ENCODE assay signal across 18 cellular contexts in genomic region chr10:21747809-21748208, GRCh38.
"Had no signal": no experiment of that assay in that cellular context is flagged by ENCODE, and none has a peak within 500 bp of the region (broad histone marks: within the 10 kb centered on the region; RNA-seq: fewer than 3 reads in every experiment).

No MANE protein-coding gene starts in this region.

- H3K27ac ChIP-seq: heart right ventricle, left lung, pancreas, thoracic aorta had no signal

- H3K27me3 ChIP-seq: heart right ventricle, left lung, pancreas had no signal

- H3K9me3 Mint-ChIP-seq: activated B cell treated with CpG ODN at 0.5 μM for 24 hours; activated CD4-positive, alpha-beta T cell treated with anti-CD3 and anti-CD28 coated beads, Interleukin-2, amount 10 ng/mL, durations not matched to agents 7 days and 5 days; activated naive CD8-positive, alpha-beta T cell treated with anti-CD3 and anti-CD28 coated beads for 36 hours; activated T-cell treated with anti-CD3 and anti-CD28 coated beads, Interleukin-2, amount 50 U/mL, for 4 hours; stimulated activated naive CD8-positive, alpha-beta T cell treated with anti-CD3 and anti-CD28 coated beads, Interleukin-15, amount 100 ng/mL, for 72 hours; T-helper 1 cell treated with Interleukin-12 subunit alpha and Interleukin-12 subunit beta and Interleukin-4 antibody, amounts not matched to agents 30 μg/mL and 1 μg/mL, for 36 hours had no signal

- H3K4me3 Mint-ChIP-seq: activated B cell treated with CpG ODN at 0.5 μM for 24 hours; activated CD4-positive, alpha-beta T cell treated with anti-CD3 and anti-CD28 coated beads, Interleukin-2, amount 10 ng/mL, durations not matched to agents 7 days and 5 days; activated naive CD8-positive, alpha-beta T cell treated with anti-CD3 and anti-CD28 coated beads for 36 hours; activated T-cell treated with anti-CD3 and anti-CD28 coated beads, Interleukin-2, amount 50 U/mL, for 4 hours; stimulated activated naive CD8-positive, alpha-beta T cell treated with anti-CD3 and anti-CD28 coated beads, Interleukin-15, amount 100 ng/mL, for 72 hours; T-helper 1 cell treated with Interleukin-12 subunit alpha and Interleukin-12 subunit beta and Interleukin-4 antibody, amounts not matched to agents 30 μg/mL and 1 μg/mL, for 36 hours had no signal

- ATAC-seq: activated T-cell treated with anti-CD3 and anti-CD28 coated beads, Interleukin-2, amount 50 U/mL, for 4 hours; heart right ventricle; left lung; mucosa of descending colon; pancreas; stimulated activated naive CD8-positive, alpha-beta T cell treated with anti-CD3 and anti-CD28 coated beads, Interleukin-15, amount 100 ng/mL, for 72 hours had no signal

- DNase-seq: activated B cell treated with CpG ODN at 0.5 μM for 24 hours; activated CD4-positive, alpha-beta T cell treated with anti-CD3 and anti-CD28 coated beads, Interleukin-2, amount 10 ng/mL, durations not matched to agents 7 days and 5 days; activated gamma-delta T cell; activated naive CD8-positive, alpha-beta T cell treated with anti-CD3 and anti-CD28 coated beads for 36 hours; activated T-cell treated with anti-CD3 and anti-CD28 coated beads, Interleukin-2, amount 50 U/mL, for 4 hours; aorta; foreskin melanocyte; heart right ventricle; left lung; mucosa of descending colon; pancreas; stimulated activated CD4-positive, alpha-beta T cell treated with anti-CD3 and anti-CD28 coated beads, Interleukin-15, amount 100 ng/mL, for 24 hours; stimulated activated CD4-positive, alpha-beta T cell treated with anti-CD3 and anti-CD28 coated beads, Interleukin-4, amount 100 ng/mL, for 24 hours; stimulated activated naive CD8-positive, alpha-beta T cell treated with anti-CD3 and anti-CD28 coated beads, Interleukin-15, amount 100 ng/mL, for 72 hours had no signal

- H3K4me1 ChIP-seq: heart right ventricle, left lung had no signal

- H3K27me3 Mint-ChIP-seq: activated B cell treated with CpG ODN at 0.5 μM for 24 hours; activated CD4-positive, alpha-beta T cell treated with anti-CD3 and anti-CD28 coated beads, Interleukin-2, amount 10 ng/mL, durations not matched to agents 7 days and 5 days; activated naive CD8-positive, alpha-beta T cell treated with anti-CD3 and anti-CD28 coated beads for 36 hours; stimulated activated naive CD8-positive, alpha-beta T cell treated with anti-CD3 and anti-CD28 coated beads, Interleukin-15, amount 100 ng/mL, for 72 hours had no signal

- H3K4me3 ChIP-seq: heart right ventricle, left lung, mucosa of descending colon, pancreas, thoracic aorta had no signal

- H3K27ac Mint-ChIP-seq: activated B cell treated with CpG ODN at 0.5 μM for 24 hours; activated naive CD8-positive, alpha-beta T cell treated with anti-CD3 and anti-CD28 coated beads for 36 hours; T-helper 1 cell treated with Interleukin-12 subunit alpha and Interleukin-12 subunit beta and Interleukin-4 antibody, amounts not matched to agents 30 μg/mL and 1 μg/mL, for 36 hours had no signal

- H3K9me3 ChIP-seq: heart right ventricle, left lung, mucosa of descending colon, pancreas, thoracic aorta had no signal

- FAIRE-seq: colon, islet of Langerhans, pancreas had no signal
